ENCODE assay signal across 11 cellular contexts in genomic region chr12:68119250-68119649, GRCh38. TPM values are rescaled to one million over a fixed set of nuclear protein-coding genes. Genes with fewer than 3 reads are reported as not detected.
DNase-seq lines count a peak whose midpoint lies in the region; ATAC-seq, FAIRE-seq and TF ChIP-seq lines count a peak whose summit lies in the region.
"Had no signal": no experiment of that assay in that cellular context is flagged by ENCODE, and none has a peak within 500 bp of the region (broad histone marks: within the 10 kb centered on the region; RNA-seq: fewer than 3 reads in every experiment).

No MANE protein-coding gene starts in this region.

- no peaks in the 10 kb centered on the region for H3K36me3 Mint-ChIP-seq in activated T-helper 2 cell treated with anti-CD3 and anti-CD28 coated beads, Interferon-gamma antibody, Interleukin-2, Interleukin-4, amounts not matched to agents 10 μg/mL and 5 μg/mL and 100 μg/mL, durations not matched to agents 14 hours and 24 hours and 36 hours (ENCODE audit: low read depth)

- peak overlapping the region; percentile 85 for H3K27ac Mint-ChIP-seq in activated T-helper 2 cell treated with anti-CD3 and anti-CD28 coated beads, Interferon-gamma antibody, Interleukin-2, Interleukin-4, amounts not matched to agents 10 μg/mL and 5 μg/mL and 100 μg/mL, durations not matched to agents 14 hours and 24 hours and 36 hours

- no peak for DNase-seq in activated T-helper 2 cell treated with anti-CD3 and anti-CD28 coated beads, Interferon-gamma antibody, Interleukin-2, Interleukin-4, amounts not matched to agents 10 μg/mL and 5 μg/mL and 100 μg/mL, durations not matched to agents 14 hours and 24 hours and 36 hours (ENCODE audit: low spot score)
- no peak for DNase-seq in NK-92 treated with Interleukin-12 subunit alpha and Interleukin-12 subunit beta, amount 100 ng/mL, for 24 hours (lab: John Stamatoyannopoulos, UW)
- DNase-seq in dedifferentiated amniotic fluid mesenchymal stem cell (ENCODE audit: extremely low spot score) (no peak), pancreas (no peak)
- DNase-seq: brain microvascular endothelial cell had no signal

- no peak overlapping the region for H3K27ac ChIP-seq in pancreas
- H3K27ac ChIP-seq: brain microvascular endothelial cell had no signal

- no peaks in the 10 kb centered on the region for H3K27me3 Mint-ChIP-seq in activated T-helper 2 cell treated with anti-CD3 and anti-CD28 coated beads, Interferon-gamma antibody, Interleukin-2, Interleukin-4, amounts not matched to agents 10 μg/mL and 5 μg/mL and 100 μg/mL, durations not matched to agents 14 hours and 24 hours and 36 hours (ENCODE audit: low read depth)

- intact Hi-C loops in activated T-helper 2 cell treated with anti-CD3 and anti-CD28 coated beads, Interferon-gamma antibody, Interleukin-2, Interleukin-4, amounts not matched to agents 10 μg/mL and 5 μg/mL and 100 μg/mL, durations not matched to agents 14 hours and 24 hours and 36 hours (cut with micrococcal nuclease): loop anchor here (1.0 to 10.0 kb wide), 11 partner anchors 13 to 493 kb away; partner anchors contain the start of genes DYRK2 and RAP1B
- intact Hi-C loops in pancreas (cut with DNase I): no loop called here

- ATAC-seq in GM18519 (IDR thresholded peaks at IDR 0.05; ENCODE audit: low FRiP score, unreplicated experiment) (peak; percentile 70), GM19438 (IDR thresholded peaks at IDR 0.05; ENCODE audit: low read depth, unreplicated experiment) (peak; percentile 31), HG03045 (IDR thresholded peaks at IDR 0.05; ENCODE audit: unreplicated experiment) (peak; percentile 52), pancreas (no peak)

- FAIRE-seq in pancreas (lab: Jason Lieb, UNC): no peak
- FAIRE-seq: G401.6, urothelium cell line had no signal

- no peak for TF ChIP-seq CTCF in pancreas (IDR thresholded peaks at IDR 0.05)

- no peak overlapping the region for H3K4me3 Mint-ChIP-seq in activated T-helper 2 cell treated with anti-CD3 and anti-CD28 coated beads, Interferon-gamma antibody, Interleukin-2, Interleukin-4, amounts not matched to agents 10 μg/mL and 5 μg/mL and 100 μg/mL, durations not matched to agents 14 hours and 24 hours and 36 hours (ENCODE audit: low read depth)

- 61 to 71% methylated on average over 1 of the region's 1 CpG for WGBS in pancreas, 2 donors

- no peaks in the 10 kb centered on the region for H3K9me3 ChIP-seq in pancreas

- no peaks in the 10 kb centered on the region for H3K4me1 ChIP-seq in pancreas

- H3K36me3 ChIP-seq in pancreas: no peaks in the 10 kb centered on the region
- H3K36me3 ChIP-seq: brain microvascular endothelial cell had no signal

- H3K4me3 ChIP-seq in pancreas: no peak overlapping the region

- H3K9me3 Mint-ChIP-seq in activated T-helper 2 cell treated with anti-CD3 and anti-CD28 coated beads, Interferon-gamma antibody, Interleukin-2, Interleukin-4, amounts not matched to agents 10 μg/mL and 5 μg/mL and 100 μg/mL, durations not matched to agents 14 hours and 24 hours and 36 hours: no peaks in the 10 kb centered on the region

- peaks cover 38% of the 10 kb centered on the region for H3K4me1 Mint-ChIP-seq in activated T-helper 2 cell treated with anti-CD3 and anti-CD28 coated beads, Interferon-gamma antibody, Interleukin-2, Interleukin-4, amounts not matched to agents 10 μg/mL and 5 μg/mL and 100 μg/mL, durations not matched to agents 14 hours and 24 hours and 36 hours (ENCODE audit: low read depth)

- no peaks in the 10 kb centered on the region for H3K27me3 ChIP-seq in pancreas

RNA-seq across cellular contexts. Expression of gene IFNG, which starts 40.3 kb away (rescaled TPM):
- total RNA-seq in activated T-helper 2 cell treated with anti-CD3 and anti-CD28 coated beads, Interferon-gamma antibody, Interleukin-2, Interleukin-4, amounts not matched to agents 10 μg/mL and 5 μg/mL and 100 μg/mL, durations not matched to agents 14 hours and 24 hours and 36 hours: 46.0 and 46.3 TPM in 2 replicates
- under 1 TPM in 1 of 6 donors, not detected in 5; 0.38 TPM for total RNA-seq in pancreas
- polyA plus RNA-seq in pancreas: not detected
- total RNA-seq: fibroblast of villous mesenchyme had no signal

Comparison
In these comparisons a context has a peak if more than half of its experiments do, and no peak if none do; other contexts are left out.
1. ATAC-seq: peak in GM18519 (single experiment), GM19438 (single experiment) and HG03045 (single experiment); none in pancreas (0 of 4).
2. RNA of gene IFNG, which starts 40.3 kb away (total RNA-seq): 46.0 to 46.3 TPM in activated T-helper 2 cell treated with anti-CD3 and anti-CD28 coated beads, Interferon-gamma antibody, Interleukin-2, Interleukin-4, amounts not matched to agents 10 μg/mL and 5 μg/mL and 100 μg/mL, durations not matched to agents 14 hours and 24 hours and 36 hours; 0.38 TPM in pancreas; every median in the first group is over 10 times any median in the second.